Comparison of ENCODE assay signal across 1 cellular context in genomic region chr16:11613381-11614303, GRCh38.
TF ChIP-seq lines count a peak whose summit lies in the region.

No MANE protein-coding gene starts in this region.

TF ChIP-seq in K562, 482 proteins besides CTCF, POLR2A, EP300 and RAD21 (continued from another document and continues in another):
- TF ChIP-seq MGA (IDR thresholded peaks at IDR 0.05) (peak; percentile 85; the same call in 1 of the 2 replicates), ZNF280B (CRISPR knock-in tag; IDR thresholded peaks at IDR 0.05) (no peak), PRMT5 (CRISPR knock-in tag; IDR thresholded peaks at IDR 0.05) (no peak), BRD4 (IDR thresholded peaks at IDR 0.05) (no peak), PPARD (CRISPR knock-in tag; IDR thresholded peaks at IDR 0.05) (no peak), MECOM (CRISPR knock-in tag; IDR thresholded peaks at IDR 0.05) (no peak; the same call in 1 of the 2 replicates), CCAR2 (IDR thresholded peaks at IDR 0.05; ENCODE audit: low read depth, low read length) (no peak), TAF7 (tag; IDR thresholded peaks at IDR 0.05) (no peak), IRF1 (CRISPR knock-in tag; IDR thresholded peaks at IDR 0.05; ENCODE audit: borderline replicate concordance) (no peak), SNRNP70 (optimal IDR thresholded peaks at IDR 0.05; ENCODE audit: low read depth, low read length) (no peak), RFX1 (IDR thresholded peaks at IDR 0.05) (no peak; the same call in 1 of the 2 replicates), HDAC1 (IDR thresholded peaks at IDR 0.05) (peak in 1 of 2 experiments; percentile 92; a peak in 3 of 4 replicates), IFI16 (CRISPR knock-in tag; IDR thresholded peaks at IDR 0.05) (no peak), SNIP1 (IDR thresholded peaks at IDR 0.05; ENCODE audit: low read depth) (no peak), TARDBP (IDR thresholded peaks at IDR 0.05) (no peak), HNRNPL (IDR thresholded peaks at IDR 0.05; ENCODE audit: low read depth, low read length) (no peak), HDAC2 (IDR thresholded peaks at IDR 0.05) (peak; percentile 99), NRF1 (conservative IDR thresholded peaks at IDR 0.05 in 1 of 2, IDR thresholded peaks at IDR 0.05 in 1 of 2) (peak; percentile 48 to 58), CXXC5 (CRISPR knock-in tag; IDR thresholded peaks at IDR 0.05) (peak; percentile 88), ARID2 (IDR thresholded peaks at IDR 0.05) (no peak), SMARCC2 (IDR thresholded peaks at IDR 0.05; ENCODE audit: low read depth) (no peak; the same call in 1 of the 2 replicates), KDM4B (IDR thresholded peaks at IDR 0.05; ENCODE audit: borderline replicate concordance in 2 of 2, low read depth in 1 of 2) (peak in 1 of 2 experiments; percentile 44; a peak in 1 of 4 replicates), SRSF3 (IDR thresholded peaks at IDR 0.05; ENCODE audit: insufficient read depth, low read length) (no peak), CREB3L1 (IDR thresholded peaks at IDR 0.05; ENCODE audit: borderline replicate concordance, low read depth) (peak; percentile 77), BCLAF1 (IDR thresholded peaks at IDR 0.05; ENCODE audit: borderline replicate concordance in 1 of 2, control insufficient read depth in 1 of 2, low read depth in 2 of 2, low read length in 1 of 2) (no peak), CREBBP (IDR thresholded peaks at IDR 0.05; ENCODE audit: low read depth, low read length) (no peak), CCNT2 (IDR thresholded peaks at IDR 0.05; ENCODE audit: borderline replicate concordance, extremely low read depth, insufficient read length, low read depth, low read length) (peak; percentile 61), MYBL2 (IDR thresholded peaks at IDR 0.05; ENCODE audit: low read depth) (peak; percentile 40; the same call in 1 of the 2 replicates), MYBL2 (CRISPR knock-in tag; IDR thresholded peaks at IDR 0.05; ENCODE audit: borderline replicate concordance) (no peak), ZNF133 (CRISPR knock-in tag; IDR thresholded peaks at IDR 0.05) (peak; percentile 8; the same call in 1 of the 2 replicates), ZBTB2 (IDR thresholded peaks at IDR 0.05) (peak; percentile 47; the same call in 1 of the 2 replicates), CHAMP1 (IDR thresholded peaks at IDR 0.05) (no peak), PCBP1 (IDR thresholded peaks at IDR 0.05; ENCODE audit: low read depth, low read length, poor library complexity, severe bottlenecking) (no peak), OTX1 (CRISPR knock-in tag; IDR thresholded peaks at IDR 0.05) (0 out of 2 replicates have a peak, but pooled peaks have one; percentile 69), ZNF449 (CRISPR knock-in tag; IDR thresholded peaks at IDR 0.05) (no peak)
